ENCODE assay signal across 8 cellular contexts in the genomic region with DNA sequence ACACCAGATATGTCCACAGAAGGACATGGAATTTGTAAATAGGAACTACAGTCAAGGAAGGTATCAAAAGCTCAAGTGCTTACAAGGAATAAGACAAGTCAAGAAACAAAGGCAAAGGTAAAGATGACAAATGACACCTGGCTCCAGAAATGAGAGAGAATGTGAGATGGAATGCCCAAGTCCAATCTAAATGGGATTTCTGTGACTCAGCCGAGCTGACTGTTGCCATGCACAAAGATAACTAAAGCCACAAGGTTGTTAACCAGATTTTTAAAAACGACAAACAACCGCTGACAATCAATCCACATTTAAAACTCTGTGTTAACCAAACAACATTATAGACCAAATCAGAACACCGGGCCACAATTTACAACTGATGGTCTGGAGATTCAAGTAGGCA. TPM values are rescaled to one million over a fixed set of nuclear protein-coding genes. Genes with fewer than 3 reads are reported as not detected.
DNase-seq lines count a peak whose midpoint lies in the region; ATAC-seq and TF ChIP-seq lines count a peak whose summit lies in the region.

No MANE protein-coding gene starts in this region.

- peaks cover 14% of the 10 kb centered on the region for H3K36me3 ChIP-seq in suprapubic skin

- H3K4me1 Mint-ChIP-seq in activated T-helper 17 cell treated with anti-CD3 and anti-CD28 coated beads, Interleukin-2, amount 50 U/mL, for 72 hours: peaks cover 19% of the 10 kb centered on the region

- H3K9me3 Mint-ChIP-seq in activated T-helper 17 cell treated with anti-CD3 and anti-CD28 coated beads, Interleukin-2, amount 50 U/mL, for 72 hours: no peaks in the 10 kb centered on the region

- no peak for TF ChIP-seq EP300 in suprapubic skin (IDR thresholded peaks at IDR 0.05)

- peak overlapping the region; percentile 88 for H3K4me3 Mint-ChIP-seq in activated T-helper 17 cell treated with anti-CD3 and anti-CD28 coated beads, Interleukin-2, amount 50 U/mL, for 72 hours

- no peaks in the 10 kb centered on the region for H3K27me3 ChIP-seq in suprapubic skin

- TF ChIP-seq POLR2A in suprapubic skin (IDR thresholded peaks at IDR 0.05): no peak

- H3K9me3 ChIP-seq in suprapubic skin: no peaks in the 10 kb centered on the region

- no peaks in the 10 kb centered on the region for H3K27me3 Mint-ChIP-seq in activated T-helper 17 cell treated with anti-CD3 and anti-CD28 coated beads, Interleukin-2, amount 50 U/mL, for 72 hours

- DNase-seq in A172 (ENCODE audit: low spot score) (peak; percentile 28), H4 (ENCODE audit: low spot score) (peak; percentile 30), inferior parietal cortex (ENCODE audit: extremely low spot score) (peak; percentile 16), suprapubic skin (ENCODE audit: low spot score in 2 of 2) (no peak), HCEC 1CT (no peak)
- DNase-seq in activated CD4-positive, alpha-beta T cell treated with anti-CD3 and anti-CD28 coated beads, Interleukin-2, amount 50 U/mL, for 4 hours: no peak

- WGBS in suprapubic skin: 6% methylated on average over 4 of the region's 4 CpGs

- peaks cover 20% of the 10 kb centered on the region for H3K4me1 ChIP-seq in suprapubic skin

- no peak overlapping the region for H3K27ac ChIP-seq in suprapubic skin

- H3K36me3 Mint-ChIP-seq in activated T-helper 17 cell treated with anti-CD3 and anti-CD28 coated beads, Interleukin-2, amount 50 U/mL, for 72 hours (ENCODE audit: low read depth): peaks cover 52% of the 10 kb centered on the region

- peak overlapping the region; percentile 80 for H3K4me3 ChIP-seq in suprapubic skin

- peak overlapping the region; percentile 82 for H3K27ac Mint-ChIP-seq in activated T-helper 17 cell treated with anti-CD3 and anti-CD28 coated beads, Interleukin-2, amount 50 U/mL, for 72 hours

- no peak for TF ChIP-seq CTCF in suprapubic skin (IDR thresholded peaks at IDR 0.05)

- no peak for ATAC-seq in activated T-helper 17 cell treated with anti-CD3 and anti-CD28 coated beads, Interleukin-2, amount 50 U/mL, for 72 hours (replicated peaks)
- ATAC-seq in GM18520 (IDR thresholded peaks at IDR 0.05; ENCODE audit: unreplicated experiment): no peak

RNA-seq across cellular contexts. Expression of gene NFXL1, which starts 1.1 kb away (rescaled TPM):
- 5.9 and 8.7 TPM in 2 replicates for total RNA-seq in A172 (2014; rRNA removed; shearing (Covaris generic))
- 5.7 and 5.8 TPM in 2 replicates for total RNA-seq in H4 (2014; rRNA removed; shearing (Covaris generic))
- total RNA-seq in activated T-helper 17 cell treated with anti-CD3 and anti-CD28 coated beads, Interleukin-2, amount 50 U/mL, for 72 hours: 10 to 100 TPM; 10.9 to 12.4 TPM
- total RNA-seq in suprapubic skin: 10 to 100 TPM; 10.8 to 21.6 (median 16.3) TPM

Comparison
In these comparisons a context has a peak if more than half of its experiments do, and no peak if none do; other contexts are left out.
1. DNase-seq: peak in A172 (single experiment), H4 (single experiment) and inferior parietal cortex (single experiment); none in suprapubic skin (0 of 2), HCEC 1CT (single experiment) and activated CD4-positive, alpha-beta T cell treated with anti-CD3 and anti-CD28 coated beads, Interleukin-2, amount 50 U/mL, for 4 hours (0 of 2).